ENCODE assay signal across 10 cellular contexts in the genomic region with DNA sequence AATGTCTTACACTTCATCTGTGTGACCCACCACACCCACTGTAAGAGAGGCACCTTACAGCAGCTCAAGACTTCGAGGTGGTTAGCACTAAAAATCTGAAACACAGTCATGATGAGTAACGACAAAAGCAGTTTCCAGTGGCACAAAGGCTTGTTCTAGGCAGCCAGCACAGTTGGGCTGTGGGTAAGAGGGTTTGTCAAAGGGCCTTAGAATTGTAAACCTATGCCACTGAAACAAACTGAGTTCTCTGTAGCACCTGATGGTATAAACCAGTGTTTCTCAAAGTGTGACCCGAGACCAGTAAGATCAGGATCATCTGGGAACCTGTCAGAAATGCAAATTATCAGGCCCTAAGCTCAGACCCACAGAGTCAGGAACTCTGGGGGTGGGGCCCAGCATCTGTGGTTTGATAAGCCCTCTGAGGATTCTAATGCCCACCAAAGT. TPM values are rescaled to one million over a fixed set of nuclear protein-coding genes. Genes with fewer than 3 reads are reported as not detected.
DNase-seq lines count a peak whose midpoint lies in the region; ATAC-seq and TF ChIP-seq lines count a peak whose summit lies in the region.
"Had no signal": no experiment of that assay in that cellular context is flagged by ENCODE, and none has a peak within 500 bp of the region (broad histone marks: within the 10 kb centered on the region; RNA-seq: fewer than 3 reads in every experiment).

No MANE protein-coding gene starts in this region.

- H3K27ac Mint-ChIP-seq in activated CD4-positive, alpha-beta T cell treated with anti-CD3 and anti-CD28 coated beads, Interleukin-2, amount 10 ng/mL, durations not matched to agents 24 days and 14 days = peak overlapping the region; percentile 88
- H3K27ac Mint-ChIP-seq in stimulated activated effector memory CD8-positive, alpha-beta T cell treated with anti-CD3 and anti-CD28 coated beads, Interleukin-12 subunit alpha, Interleukin-12 subunit beta, amount 100 ng/mL, for 72 hours = peak overlapping the region; percentile 90

- H3K4me1 Mint-ChIP-seq in activated CD4-positive, alpha-beta T cell treated with anti-CD3 and anti-CD28 coated beads, Interleukin-2, amount 10 ng/mL, durations not matched to agents 24 days and 14 days = peaks cover 58% of the 10 kb centered on the region
- H3K4me1 Mint-ChIP-seq in stimulated activated effector memory CD8-positive, alpha-beta T cell treated with anti-CD3 and anti-CD28 coated beads, Interleukin-12 subunit alpha, Interleukin-12 subunit beta, amount 100 ng/mL, for 72 hours = peaks cover 75% of the 10 kb centered on the region

- H3K9me3 ChIP-seq in esophagus (ENCODE audit: control insufficient read depth in 2 of 2, insufficient read depth in 1 of 2, low read depth in 1 of 2, low read length in 1 of 2) (no peaks in the 10 kb centered on the region), esophagus muscularis mucosa (no peaks in the 10 kb centered on the region)

- WGBS in esophagus, 2 donors = 57 to 65% methylated on average over 3 of the region's 3 CpGs
- WGBS in esophagus muscularis mucosa = 83% methylated on average over 3 of the region's 3 CpGs

- no peaks in the 10 kb centered on the region for H3K27me3 ChIP-seq in esophagus (ENCODE audit: control insufficient read depth in 1 of 2, insufficient read depth in 2 of 2, low read length in 2 of 2)
- H3K27me3 ChIP-seq in esophagus muscularis mucosa = no peaks in the 10 kb centered on the region

- DNase-seq in NK-92 treated with Interleukin-12 subunit alpha and Interleukin-12 subunit beta, amount 100 ng/mL, for 24 hours (lab: John Stamatoyannopoulos, UW) = peak; percentile 46
- no peak for DNase-seq in NK-92 (lab: John Stamatoyannopoulos, UW; ENCODE audit: unreplicated experiment)
- DNase-seq in activated CD4-positive, alpha-beta T cell treated with anti-CD3 and anti-CD28 coated beads, Interleukin-2, amount 10 ng/mL, durations not matched to agents 24 days and 14 days = peak; percentile 80
- peak; percentile 36 to 80 for DNase-seq in stimulated activated effector memory CD8-positive, alpha-beta T cell treated with anti-CD3 and anti-CD28 coated beads, Interleukin-12 subunit alpha, Interleukin-12 subunit beta, amount 100 ng/mL, for 72 hours (ENCODE audit: low spot score in 2 of 2)
- no peak for DNase-seq in esophagus muscularis mucosa (ENCODE audit: extremely low spot score)
- DNase-seq in cortex of kidney (lab: John Stamatoyannopoulos, UW) = no peak
- no peak for DNase-seq in DMS153 treated with DMSO at 0.1 percent for 48 hours (lab: John Stamatoyannopoulos, UW; ENCODE audit: unreplicated experiment)

- no peak for TF ChIP-seq POLR2A in esophagus muscularis mucosa (IDR thresholded peaks at IDR 0.05; ENCODE audit: low read depth)

- peaks cover 1% of the 10 kb centered on the region for H3K36me3 Mint-ChIP-seq in activated CD4-positive, alpha-beta T cell treated with anti-CD3 and anti-CD28 coated beads, Interleukin-2, amount 10 ng/mL, durations not matched to agents 24 days and 14 days (ENCODE audit: low read depth)
- peaks cover 7% of the 10 kb centered on the region for H3K36me3 Mint-ChIP-seq in stimulated activated effector memory CD8-positive, alpha-beta T cell treated with anti-CD3 and anti-CD28 coated beads, Interleukin-12 subunit alpha, Interleukin-12 subunit beta, amount 100 ng/mL, for 72 hours

- H3K36me3 ChIP-seq in esophagus (ENCODE audit: control insufficient read depth in 2 of 2, insufficient read depth in 2 of 2, low read length in 1 of 2) = no peaks in the 10 kb centered on the region
- no peaks in the 10 kb centered on the region for H3K36me3 ChIP-seq in esophagus muscularis mucosa

- peak; percentile 88 for ATAC-seq in stimulated activated effector memory CD8-positive, alpha-beta T cell treated with anti-CD3 and anti-CD28 coated beads, Interleukin-12 subunit alpha, Interleukin-12 subunit beta, amount 100 ng/mL, for 72 hours
- ATAC-seq: Panc1 had no signal

- no peaks in the 10 kb centered on the region for H3K9me3 Mint-ChIP-seq in activated CD4-positive, alpha-beta T cell treated with anti-CD3 and anti-CD28 coated beads, Interleukin-2, amount 10 ng/mL, durations not matched to agents 24 days and 14 days
- no peaks in the 10 kb centered on the region for H3K9me3 Mint-ChIP-seq in stimulated activated effector memory CD8-positive, alpha-beta T cell treated with anti-CD3 and anti-CD28 coated beads, Interleukin-12 subunit alpha, Interleukin-12 subunit beta, amount 100 ng/mL, for 72 hours

- peaks cover 0 to 16% of the 10 kb centered on the region in 2 donors for H3K4me1 ChIP-seq in esophagus (ENCODE audit: control insufficient read depth in 2 of 2, insufficient read depth in 2 of 2, low read length in 1 of 2)
- peaks cover 6 to 24% (median 17%) of the 10 kb centered on the region in 4 donors for H3K4me1 ChIP-seq in esophagus muscularis mucosa

- H3K27ac ChIP-seq in esophagus (ENCODE audit: low read depth in 2 of 2, low read length in 1 of 2) = peak overlapping the region; percentile 78 to 89
- H3K27ac ChIP-seq in esophagus muscularis mucosa (replicated peaks in 1 of 4) = peak overlapping the region in 2 of 4 donors; percentile 7 to 17
- H3K27ac ChIP-seq: 22Rv1 had no signal

- peak overlapping the region; percentile 72 for H3K4me3 Mint-ChIP-seq in activated CD4-positive, alpha-beta T cell treated with anti-CD3 and anti-CD28 coated beads, Interleukin-2, amount 10 ng/mL, durations not matched to agents 24 days and 14 days
- H3K4me3 Mint-ChIP-seq in stimulated activated effector memory CD8-positive, alpha-beta T cell treated with anti-CD3 and anti-CD28 coated beads, Interleukin-12 subunit alpha, Interleukin-12 subunit beta, amount 100 ng/mL, for 72 hours = peak overlapping the region; percentile 58

- TF ChIP-seq EP300 in esophagus muscularis mucosa (IDR thresholded peaks at IDR 0.05) = no peak

- TF ChIP-seq CTCF in esophagus muscularis mucosa (IDR thresholded peaks at IDR 0.05) = no peak

- H3K4me3 ChIP-seq in esophagus (ENCODE audit: low read depth in 1 of 2, low read length in 2 of 2) (no peak overlapping the region), esophagus muscularis mucosa (no peak overlapping the region)

- intact Hi-C loops in activated CD4-positive, alpha-beta T cell treated with anti-CD3 and anti-CD28 coated beads, Interleukin-2, amount 10 ng/mL, durations not matched to agents 24 days and 14 days (cut with micrococcal nuclease) = loop anchor here (1.0 to 5.0 kb wide), 4 partner anchors 37 to 118 kb away; a partner anchor contains a TSS
- intact Hi-C loops in esophagus muscularis mucosa (cut with DNase I) = no loop called here

- H3K27me3 Mint-ChIP-seq in activated CD4-positive, alpha-beta T cell treated with anti-CD3 and anti-CD28 coated beads, Interleukin-2, amount 10 ng/mL, durations not matched to agents 24 days and 14 days = no peaks in the 10 kb centered on the region

RNA-seq across cellular contexts. Expression of a gene that starts 36.5 kb away (rescaled TPM):
- total RNA-seq in activated CD4-positive, alpha-beta T cell treated with anti-CD3 and anti-CD28 coated beads, Interleukin-2, amount 10 ng/mL, durations not matched to agents 24 days and 14 days = 3.7 and 4.3 TPM in 2 replicates
- polyA plus RNA-seq in esophagus = 1 to 10 TPM; 1.9 to 8.9 TPM
- total RNA-seq in esophagus muscularis mucosa = 10 to 100 TPM in 1 of 4 donors, 1 to 10 TPM in 3; 1.5 to 11.2 (median 7.3) TPM

Comparison
In these comparisons a context has a peak if more than half of its experiments do, and no peak if none do; other contexts are left out.
1. DNase-seq: peak in NK-92 treated with Interleukin-12 subunit alpha and Interleukin-12 subunit beta, amount 100 ng/mL, for 24 hours (single experiment), activated CD4-positive, alpha-beta T cell treated with anti-CD3 and anti-CD28 coated beads, Interleukin-2, amount 10 ng/mL, durations not matched to agents 24 days and 14 days (single experiment) and stimulated activated effector memory CD8-positive, alpha-beta T cell treated with anti-CD3 and anti-CD28 coated beads, Interleukin-12 subunit alpha, Interleukin-12 subunit beta, amount 100 ng/mL, for 72 hours (2 of 2); none in NK-92 (single experiment), esophagus muscularis mucosa (single experiment), cortex of kidney (single experiment) and DMS153 treated with DMSO at 0.1 percent for 48 hours (single experiment).